20 cellular contexts compared by ENCODE assay signal in the genomic region with DNA sequence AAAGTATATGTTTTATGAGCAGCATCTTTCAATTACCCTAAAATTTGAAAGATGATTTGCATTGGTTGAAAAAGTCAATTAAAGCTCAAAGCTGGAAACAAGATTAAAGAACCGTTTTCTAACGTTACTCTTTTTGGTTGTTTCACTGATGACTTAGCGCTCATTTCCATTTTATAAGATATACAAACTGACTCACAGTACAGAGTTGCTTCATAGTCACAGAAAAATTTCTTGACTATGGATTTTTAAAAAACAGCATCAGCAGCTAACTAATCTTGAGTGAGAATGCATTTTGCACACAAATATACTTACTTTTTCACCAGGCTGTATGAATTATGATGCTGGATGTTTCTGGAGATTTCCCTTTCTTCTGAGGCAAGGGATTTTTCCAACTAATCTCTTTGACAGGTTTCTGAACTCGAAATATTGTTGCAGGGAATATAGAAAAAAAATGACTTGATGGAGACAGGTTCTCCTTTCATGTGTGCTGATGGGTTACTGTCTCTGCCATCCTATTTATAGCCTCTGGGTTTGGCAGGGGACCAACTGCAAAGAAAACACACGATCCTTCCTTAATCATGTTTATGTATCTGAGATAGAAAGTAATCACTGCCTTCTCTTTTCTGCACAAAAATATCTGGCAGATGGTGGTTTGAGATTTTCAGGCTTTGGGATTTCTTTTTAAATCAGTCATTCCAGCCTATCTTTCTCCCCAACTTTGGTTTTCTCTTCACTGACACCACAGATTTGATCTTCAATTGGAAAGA.
DNase-seq lines count a peak whose midpoint lies in the region; ATAC-seq, FAIRE-seq and TF ChIP-seq lines count a peak whose summit lies in the region.
"Had no signal": no experiment of that assay in that cellular context is flagged by ENCODE, and none has a peak within 500 bp of the region (broad histone marks: within the 10 kb centered on the region; RNA-seq: fewer than 3 reads in every experiment).

No MANE protein-coding gene starts in this region.

- H3K9me3 ChIP-seq in BLaER1: no peaks in the 10 kb centered on the region
- no peaks in the 10 kb centered on the region for H3K9me3 ChIP-seq in astrocyte (ENCODE audit: insufficient read depth, low read depth, low read length)
- H3K9me3 ChIP-seq in ovary: no peaks in the 10 kb centered on the region
- H3K9me3 ChIP-seq: suprapubic skin had no signal

- H3K27ac ChIP-seq in BLaER1 (no peak overlapping the region), astrocyte (ENCODE audit: low read depth, low read length) (no peak overlapping the region), ovary (no peak overlapping the region)
- H3K27ac ChIP-seq: RWPE1, suprapubic skin had no signal

- TF ChIP-seq CTCF in LNCaP clone FGC (IDR thresholded peaks at IDR 0.05; ENCODE audit: control insufficient read depth, extremely low read depth, insufficient read depth) (no peak), astrocyte (IDR thresholded peaks at IDR 0.05; ENCODE audit: insufficient read depth, low read depth, low read length) (no peak), foreskin fibroblast (IDR thresholded peaks at IDR 0.05; ENCODE audit: low read depth, low read length) (no peak), ovary (IDR thresholded peaks at IDR 0.05) (no peak)

- H3K4me1 ChIP-seq in BLaER1 (peaks cover 23% of the 10 kb centered on the region), astrocyte (ENCODE audit: insufficient read depth, low read length) (peaks cover 25% of the 10 kb centered on the region), ovary (ENCODE audit: insufficient read depth) (peaks cover 6% of the 10 kb centered on the region)
- H3K4me1 ChIP-seq: suprapubic skin had no signal

- 55 to 58% (median 56%) methylated on average over 5 of the region's 5 CpGs for WGBS in ovary, 3 donors

- no peak overlapping the region for H3K9ac ChIP-seq in BLaER1
- no peak overlapping the region for H3K9ac ChIP-seq in astrocyte (ENCODE audit: low read length)

- no peaks in the 10 kb centered on the region for H3K79me2 ChIP-seq in astrocyte (ENCODE audit: insufficient read depth, low read length)

- H3K4me2 ChIP-seq in BLaER1 (peak overlapping the region; percentile 14), astrocyte (ENCODE audit: low read length) (peak overlapping the region; percentile 31)

- H3K27ac Mint-ChIP-seq in astrocyte (ENCODE audit: unreplicated experiment): no peak overlapping the region
- H3K27ac Mint-ChIP-seq: T-cell had no signal

- no peak for TF ChIP-seq POLR2A in ovary (IDR thresholded peaks at IDR 0.05)

- H3K4me1 Mint-ChIP-seq in astrocyte (ENCODE audit: low read depth, unreplicated experiment): peaks cover 10% of the 10 kb centered on the region
- H3K4me1 Mint-ChIP-seq: T-cell had no signal

- no peaks in the 10 kb centered on the region for H4K20me1 ChIP-seq in BLaER1
- no peaks in the 10 kb centered on the region for H4K20me1 ChIP-seq in astrocyte (ENCODE audit: insufficient read depth, low read length)

- H3K27me3 Mint-ChIP-seq in astrocyte (ENCODE audit: low read depth, unreplicated experiment): no peaks in the 10 kb centered on the region
- H3K27me3 Mint-ChIP-seq: T-cell had no signal

- peaks cover 2% of the 10 kb centered on the region for H3K9me3 Mint-ChIP-seq in astrocyte (ENCODE audit: unreplicated experiment)
- H3K9me3 Mint-ChIP-seq: T-cell had no signal

- ATAC-seq in HG03097 (IDR thresholded peaks at IDR 0.05; ENCODE audit: low FRiP score, unreplicated experiment) (no peak), GM18498 (IDR thresholded peaks at IDR 0.05; ENCODE audit: unreplicated experiment) (no peak), HG03280 (IDR thresholded peaks at IDR 0.05; ENCODE audit: unreplicated experiment) (no peak)
- ATAC-seq: activated CD4-positive, CD25-positive, alpha-beta regulatory T cell treated with anti-CD3 and anti-CD28 coated beads, Interleukin-2, amount 50 U/mL, for 24 hours; right cardiac atrium; T-cell had no signal

- H3K36me3 Mint-ChIP-seq in astrocyte (ENCODE audit: low read depth, unreplicated experiment): peaks cover 14% of the 10 kb centered on the region

- H3K27me3 ChIP-seq in BLaER1 (no peaks in the 10 kb centered on the region), astrocyte (ENCODE audit: insufficient read depth, low read length) (no peaks in the 10 kb centered on the region), ovary (no peaks in the 10 kb centered on the region)
- H3K27me3 ChIP-seq: suprapubic skin had no signal

- no peak overlapping the region for H2AFZ ChIP-seq in astrocyte (ENCODE audit: low read depth, low read length)

- TF ChIP-seq EP300 in ovary (IDR thresholded peaks at IDR 0.05): no peak

- FAIRE-seq in astrocyte (lab: Jason Lieb, UNC): peak; percentile 58
- FAIRE-seq: GM18507 had no signal

- H3K4me3 ChIP-seq in BLaER1: no peak overlapping the region
- no peak overlapping the region for H3K4me3 ChIP-seq in LNCaP clone FGC (ENCODE audit: low read depth, low read length)
- no peak overlapping the region for H3K4me3 ChIP-seq in astrocyte (ENCODE audit: insufficient read depth, low read depth, low read length)
- no peak overlapping the region for H3K4me3 ChIP-seq in foreskin fibroblast (ENCODE audit: low read depth in 1 of 2, low read length in 2 of 2)
- H3K4me3 ChIP-seq in ovary: no peak overlapping the region
- H3K4me3 ChIP-seq: suprapubic skin had no signal

- DNase-seq in LNCaP clone FGC (ENCODE audit: low read depth) (peak; percentile 53), astrocyte (ENCODE audit: low read depth) (peak; percentile 43), foreskin fibroblast (peak; percentile 10 to 55), ovary (no peak)
- DNase-seq: activated gamma-delta T cell, islet precursor cell, KBM-7, mesendoderm, NCI-H1417 treated with DMSO at 0.1 percent for 48 hours, NCI-H510A treated with DMSO at 0.1 percent for 48 hours, right cardiac atrium, T-cell had no signal

- no peak overlapping the region for H3K4me3 Mint-ChIP-seq in astrocyte (ENCODE audit: unreplicated experiment)
- H3K4me3 Mint-ChIP-seq: T-cell had no signal

- peaks cover 59% of the 10 kb centered on the region for H3K36me3 ChIP-seq in BLaER1
- H3K36me3 ChIP-seq in astrocyte (ENCODE audit: insufficient read depth, low read length): no peaks in the 10 kb centered on the region
- H3K36me3 ChIP-seq in ovary: no peaks in the 10 kb centered on the region

- intact Hi-C loops in ovary (cut with DNase I): loop anchor here in 1 of 4 donors (10.0 kb wide), 1 partner anchor 211 kb away; the partner anchor contains the start of genes CCDC148 and PKP4

Comparison
In these comparisons a context has a peak if more than half of its experiments do, and no peak if none do; other contexts are left out.
1. DNase-seq: peak in LNCaP clone FGC (single experiment), astrocyte (single experiment) and foreskin fibroblast (2 of 2); none in ovary (0 of 5).